ENCODE assay signal across 9 cellular contexts in the genomic region with DNA sequence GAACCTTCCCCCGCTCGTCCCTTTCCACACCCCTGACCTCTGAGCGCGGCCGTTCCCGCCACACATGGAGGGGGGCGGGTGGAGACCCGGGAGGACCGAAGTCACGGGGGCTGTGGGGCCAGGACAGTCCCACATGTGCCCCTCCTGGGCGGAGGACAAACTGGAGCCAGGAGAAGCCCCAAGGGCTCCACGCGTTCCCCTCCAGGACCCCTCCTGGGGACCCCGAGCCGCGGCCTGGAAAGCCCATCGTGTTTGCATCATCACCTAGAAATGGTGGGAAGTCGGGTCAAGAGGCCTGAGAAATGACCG. TPM values are rescaled to one million over a fixed set of nuclear protein-coding genes. Genes with fewer than 3 reads are reported as not detected.
DNase-seq lines count a peak whose midpoint lies in the region; ATAC-seq and TF ChIP-seq lines count a peak whose summit lies in the region.
"Had no signal": no experiment of that assay in that cellular context is flagged by ENCODE, and none has a peak within 500 bp of the region (broad histone marks: within the 10 kb centered on the region; RNA-seq: fewer than 3 reads in every experiment).

No MANE protein-coding gene starts in this region.

- TF ChIP-seq POLR2A in esophagus squamous epithelium (IDR thresholded peaks at IDR 0.05): peak in 1 of 4 donors; percentile 33

- TF ChIP-seq CTCF in GM06990 (IDR thresholded peaks at IDR 0.05; ENCODE audit: insufficient read depth, low read length, poor library complexity, severe bottlenecking): no peak
- no peak for TF ChIP-seq CTCF in esophagus squamous epithelium (IDR thresholded peaks at IDR 0.05)
- no peak for TF ChIP-seq CTCF in retinal pigment epithelial cell (conservative IDR thresholded peaks at IDR 0.05; ENCODE audit: low read depth, low read length)
- no peak for TF ChIP-seq CTCF in mucosa of descending colon (IDR thresholded peaks at IDR 0.05)

- no peaks in the 10 kb centered on the region for H3K9me3 ChIP-seq in SJSA1 (replicated peaks)
- H3K9me3 ChIP-seq in esophagus squamous epithelium: no peaks in the 10 kb centered on the region
- H3K9me3 ChIP-seq in mucosa of descending colon: no peaks in the 10 kb centered on the region

- 67% methylated on average over 1 of the region's 19 CpGs; no CpG with 5 or more reads in 1 of the 2 donors for WGBS in esophagus squamous epithelium, 2 donors

- H3K27ac ChIP-seq in SJSA1: no peak overlapping the region
- peak overlapping the region; percentile 60 to 84 (median 76) for H3K27ac ChIP-seq in esophagus squamous epithelium

- DNase-seq in GM06990 (ENCODE audit: extremely low read depth, insufficient read length) (no peak), SJSA1 (ENCODE audit: low read depth in 1 of 2, low spot score in 2 of 2) (no peak), esophagus squamous epithelium (lab: John Stamatoyannopoulos, UW) (no peak), retinal pigment epithelial cell (ENCODE audit: low read depth) (no peak), mucosa of descending colon (no peak), EL (no peak)
- DNase-seq: NCI-H510A treated with DMSO at 0.1 percent for 48 hours had no signal

- H3K27me3 ChIP-seq in GM06990 (replicated peaks; ENCODE audit: control insufficient read depth, insufficient read depth, low read length) (no peaks in the 10 kb centered on the region), SJSA1 (replicated peaks) (peaks cover 15% of the 10 kb centered on the region), esophagus squamous epithelium (peaks cover 0 to 43% (median 0%) of the 10 kb centered on the region in 4 donors)

- H3K4me1 ChIP-seq in SJSA1 (replicated peaks) (peaks cover 19% of the 10 kb centered on the region), esophagus squamous epithelium (peaks cover 29 to 74% (median 34%) of the 10 kb centered on the region in 3 donors), mucosa of descending colon (ENCODE audit: low read depth) (peaks cover 14% of the 10 kb centered on the region)

- H3K36me3 ChIP-seq in GM06990 (ENCODE audit: control insufficient read depth, insufficient read depth, low read length) (no peaks in the 10 kb centered on the region), SJSA1 (no peaks in the 10 kb centered on the region), esophagus squamous epithelium (no peaks in the 10 kb centered on the region), mucosa of descending colon (ENCODE audit: low read depth) (no peaks in the 10 kb centered on the region)

- H3K4me3 ChIP-seq in GM06990 (replicated peaks; ENCODE audit: low read depth, low read length) (peak overlapping the region; percentile 54), SJSA1 (peak overlapping the region; percentile 40; the same call in 1 of the 2 replicates), esophagus squamous epithelium (peak overlapping the region; percentile 55 to 96 (median 78)), retinal pigment epithelial cell (ENCODE audit: low read length) (peak overlapping the region; percentile 32), mucosa of descending colon (no peak overlapping the region)

- intact Hi-C loops in esophagus squamous epithelium (cut with DNase I) (loop anchor here (5.0 kb wide), 1 partner anchor 53 kb away; no protein-coding TSS in a partner anchor), mucosa of descending colon (cut with DNase I, micrococcal nuclease) (no loop called here)

- ATAC-seq in mucosa of descending colon (no peak), GM18517 (IDR thresholded peaks at IDR 0.05; ENCODE audit: unreplicated experiment) (no peak), GM21515 (IDR thresholded peaks at IDR 0.05; ENCODE audit: unreplicated experiment) (no peak)

RNA-seq across cellular contexts. Expression of a gene that starts 0.6 kb away (rescaled TPM):
- total RNA-seq in SJSA1 (2014; rRNA removed; shearing (Covaris generic)): 7.3 and 16.7 TPM in 2 replicates
- total RNA-seq in esophagus squamous epithelium (100 to 1,000 TPM in 1 of 4 donors, 10 to 100 TPM in 3; 62.1 to 248 (median 75.5) TPM), mucosa of descending colon (100 to 1,000 TPM; 257 to 470 (median 292) TPM)
